ENCODE assay signal across 22 cellular contexts in the genomic region with DNA sequence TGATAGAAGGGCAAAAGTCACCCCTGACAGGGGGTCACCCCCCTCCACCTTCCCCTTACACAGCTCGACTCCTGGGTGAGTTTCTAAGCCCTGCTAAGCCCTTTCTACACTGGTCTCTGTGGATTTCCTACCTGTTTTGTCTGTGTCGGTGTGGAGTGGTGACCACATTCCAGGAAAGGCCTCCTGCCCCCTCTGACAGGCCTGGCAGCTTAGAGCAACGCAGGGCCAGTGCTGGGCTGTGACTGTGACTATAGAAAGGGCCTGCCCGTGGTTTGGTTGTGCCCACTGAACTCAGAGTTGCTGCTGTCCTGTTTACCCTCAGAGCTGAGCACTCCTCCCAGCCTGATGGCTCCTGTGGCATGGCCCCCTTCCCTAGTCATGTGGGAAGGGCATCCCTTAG.
"Had no signal": no experiment of that assay in that cellular context is flagged by ENCODE, and none has a peak within 500 bp of the region (broad histone marks: within the 10 kb centered on the region; RNA-seq: fewer than 3 reads in every experiment).

No MANE protein-coding gene starts in this region.

- H3K36me3 Mint-ChIP-seq: activated naive CD4-positive, alpha-beta T cell treated with anti-CD3 and anti-CD28 coated beads, Interleukin-2, amount 10 ng/mL, durations not matched to agents 7 days and 5 days; mesothelial cell of epicardium; naive B cell had no signal

- H3K9me3 ChIP-seq: left lung, right atrium auricular region, spleen, transverse colon had no signal

- H3K27ac Mint-ChIP-seq: activated naive CD4-positive, alpha-beta T cell treated with anti-CD3 and anti-CD28 coated beads, Interleukin-2, amount 10 ng/mL, durations not matched to agents 7 days and 5 days; mesothelial cell of epicardium; nephron progenitor cell; T-helper 1 cell treated with Interleukin-12 subunit alpha and Interleukin-12 subunit beta and Interleukin-4 antibody, amounts not matched to agents 30 μg/mL and 1 μg/mL, for 36 hours had no signal

- H3K27ac ChIP-seq: left lung, right atrium auricular region, spleen, transverse colon, VCaP had no signal

- H3K9me3 Mint-ChIP-seq: activated naive CD4-positive, alpha-beta T cell treated with anti-CD3 and anti-CD28 coated beads, Interleukin-2, amount 10 ng/mL, durations not matched to agents 7 days and 5 days; mesothelial cell of epicardium; naive B cell; nephron progenitor cell; T-helper 1 cell treated with Interleukin-12 subunit alpha and Interleukin-12 subunit beta and Interleukin-4 antibody, amounts not matched to agents 30 μg/mL and 1 μg/mL, for 36 hours had no signal

- H3K4me3 ChIP-seq: left lung, right atrium auricular region, spleen, transverse colon had no signal

- H3K27me3 ChIP-seq: left lung, right atrium auricular region, spleen, transverse colon had no signal

- ATAC-seq: left lung had no signal

- H3K36me3 ChIP-seq: left lung, right atrium auricular region, spleen, transverse colon had no signal

- DNase-seq: activated CD4-positive, alpha-beta T cell treated with anti-CD3 and anti-CD28 coated beads for 4 hours; activated CD4-positive, alpha-beta T cell treated with anti-CD3 and anti-CD28 coated beads, Interleukin-2, amount 50 U/mL, for 4 hours; activated CD8-positive, alpha-beta memory T cell treated with anti-CD3 and anti-CD28 coated beads, Interleukin-2, amount 50 U/mL, for 4 hours; activated gamma-delta T cell; activated naive CD4-positive, alpha-beta T cell treated with anti-CD3 and anti-CD28 coated beads, Interleukin-2, amount 10 ng/mL, durations not matched to agents 7 days and 5 days; activated T-cell treated with anti-CD3 and anti-CD28 coated beads, Interleukin-2, amount 50 U/mL, for 1 hour; anterior cingulate cortex; effector CD8-positive, alpha-beta T cell; kidney glomerular epithelial cell; left lung; naive B cell; nephron progenitor cell; nucleus accumbens; spleen; stimulated activated naive CD4-positive, alpha-beta T cell treated with Interleukin-2 at 50 U/mL for 16 hours; SW 1271; T-helper 9 cell; transverse colon had no signal

- H3K4me3 Mint-ChIP-seq: activated naive CD4-positive, alpha-beta T cell treated with anti-CD3 and anti-CD28 coated beads, Interleukin-2, amount 10 ng/mL, durations not matched to agents 7 days and 5 days; mesothelial cell of epicardium; nephron progenitor cell; T-helper 1 cell treated with Interleukin-12 subunit alpha and Interleukin-12 subunit beta and Interleukin-4 antibody, amounts not matched to agents 30 μg/mL and 1 μg/mL, for 36 hours had no signal
